ENCODE assay signal across 7 cellular contexts in the genomic region with DNA sequence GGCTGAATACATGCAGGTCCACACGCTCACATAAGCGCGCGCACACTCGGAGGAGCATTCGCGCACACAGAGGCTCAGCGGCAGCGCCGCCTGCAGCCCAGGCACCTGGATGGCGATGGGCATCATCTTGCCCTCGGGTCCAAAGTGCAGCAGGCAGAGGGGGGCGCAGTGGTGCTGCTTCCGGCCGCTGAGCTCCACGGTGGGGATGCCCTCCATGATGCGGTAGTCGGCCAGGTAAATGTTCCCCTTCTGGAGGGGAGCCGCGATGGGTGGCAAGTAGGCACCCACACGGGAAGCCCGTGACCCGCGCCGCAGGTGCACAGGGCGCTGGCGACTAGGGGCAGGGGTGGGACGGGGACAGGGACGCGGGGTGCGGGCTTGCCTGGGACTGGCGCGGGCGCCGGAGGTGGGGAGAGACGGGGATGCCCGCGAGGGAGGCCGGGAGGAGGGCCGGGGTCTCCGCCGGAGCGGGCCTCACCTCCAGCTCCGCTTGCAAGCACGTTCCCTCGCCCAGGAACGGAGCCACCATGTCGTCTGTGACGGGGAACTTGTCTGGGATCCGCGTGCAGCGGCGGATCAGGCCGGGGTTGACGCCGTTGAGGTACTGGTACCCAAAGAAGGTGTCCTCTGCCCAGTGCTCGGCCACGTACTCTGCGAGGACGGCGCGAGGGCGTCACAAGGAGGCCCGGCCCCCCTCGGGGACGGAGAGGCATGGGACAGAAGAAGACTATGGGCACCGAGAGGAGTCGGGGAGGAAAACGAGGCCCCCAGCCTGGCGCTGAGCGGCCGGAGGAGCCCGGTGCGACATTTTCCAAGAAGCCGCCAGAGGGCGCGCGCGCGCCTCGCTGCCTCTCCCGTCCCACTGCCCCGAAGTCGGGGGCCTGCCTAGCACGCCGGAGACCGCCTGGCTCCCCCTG. TPM values are rescaled to one million over a fixed set of nuclear protein-coding genes. Genes with fewer than 3 reads are reported as not detected.
DNase-seq lines count a peak whose midpoint lies in the region; ATAC-seq, FAIRE-seq and TF ChIP-seq lines count a peak whose summit lies in the region.

No MANE protein-coding gene starts in this region.

- peak; percentile 91 for ATAC-seq in natural killer cell treated with Interleukin-12 subunit alpha and Interleukin-12 subunit beta and Interleukin-15 and Interleukin-18, amount 100 ng/mL, for 72 hours

- peak; percentile 90 for TF ChIP-seq CTCF in GM13976 (IDR thresholded peaks at IDR 0.05; ENCODE audit: borderline replicate concordance, control extremely low read depth, extremely low read depth, insufficient read depth, missing control alignments)
- TF ChIP-seq CTCF in Peyer's patch (IDR thresholded peaks at IDR 0.05), result peak; percentile 73 to 95 (median 81)
- peak; percentile 68 for TF ChIP-seq CTCF in fibroblast of pulmonary artery (IDR thresholded peaks at IDR 0.05; ENCODE audit: low read length, missing control alignments)

- no peaks in the 10 kb centered on the region for H3K9me3 Mint-ChIP-seq in natural killer cell treated with Interleukin-12 subunit alpha and Interleukin-12 subunit beta and Interleukin-15 and Interleukin-18, amount 100 ng/mL, for 72 hours

- H3K4me3 ChIP-seq in Peyer's patch (peak overlapping the region; percentile 39 to 72 (median 48)), fibroblast of pulmonary artery (replicated peaks; ENCODE audit: low read depth, low read length) (peak overlapping the region; percentile 39)

- H3K27me3 Mint-ChIP-seq in natural killer cell treated with Interleukin-12 subunit alpha and Interleukin-12 subunit beta and Interleukin-15 and Interleukin-18, amount 100 ng/mL, for 72 hours, result peaks cover 8 to 10% of the 10 kb centered on the region in 2 donors

- peak; percentile 89 for FAIRE-seq in HTR-8/SVneo (lab: Jason Lieb, UNC)

- H3K36me3 ChIP-seq in Peyer's patch, result no peaks in the 10 kb centered on the region

- H3K4me3 Mint-ChIP-seq in natural killer cell treated with Interleukin-12 subunit alpha and Interleukin-12 subunit beta and Interleukin-15 and Interleukin-18, amount 100 ng/mL, for 72 hours, result peak overlapping the region; percentile 85

- peaks cover 0 to 6% of the 10 kb centered on the region in 2 donors for H3K27me3 ChIP-seq in Peyer's patch

- in situ Hi-C loops in GM13976 (cut with MboI; ENCODE audit: low sequenced_read_pairs, unreplicated experiment), result no loop called here

- H3K4me1 Mint-ChIP-seq in natural killer cell treated with Interleukin-12 subunit alpha and Interleukin-12 subunit beta and Interleukin-15 and Interleukin-18, amount 100 ng/mL, for 72 hours (ENCODE audit: low read depth in 2 of 2), result peaks cover 11 to 15% of the 10 kb centered on the region in 2 donors

- H3K27ac ChIP-seq in Peyer's patch, result peak overlapping the region; percentile 17 to 85 (median 52)

- TF ChIP-seq POLR2A in Peyer's patch (IDR thresholded peaks at IDR 0.05), result no peak

- peak; percentile 95 for DNase-seq in GM13976 (ENCODE audit: low spot score)
- peak; percentile 91 for DNase-seq in HTR-8/SVneo (ENCODE audit: insufficient read length, low spot score)
- peak; percentile 81 to 89 (median 85) for DNase-seq in Peyer's patch
- DNase-seq in activated T-helper 1 cell treated with Interleukin-2 at 50 U/mL for 16 hours (ENCODE audit: low read depth), result peak; percentile 63
- peak; percentile 46 for DNase-seq in fibroblast of pulmonary artery (ENCODE audit: low read depth)
- DNase-seq in natural killer cell treated with Interleukin-12 subunit alpha and Interleukin-12 subunit beta and Interleukin-15 and Interleukin-18, amount 100 ng/mL, for 72 hours (ENCODE audit: low spot score), result peak; percentile 82
- peak; percentile 49 to 95 (median 76) for DNase-seq in stimulated activated naive CD4-positive, alpha-beta T cell (lab: John Stamatoyannopoulos, UW)

- H3K27ac Mint-ChIP-seq in natural killer cell treated with Interleukin-12 subunit alpha and Interleukin-12 subunit beta and Interleukin-15 and Interleukin-18, amount 100 ng/mL, for 72 hours, result no peak overlapping the region

- H3K9me3 ChIP-seq in Peyer's patch, result no peaks in the 10 kb centered on the region

- H3K4me1 ChIP-seq in Peyer's patch, result peaks cover 0 to 18% (median 6%) of the 10 kb centered on the region in 4 donors

- no peaks in the 10 kb centered on the region for H3K36me3 Mint-ChIP-seq in natural killer cell treated with Interleukin-12 subunit alpha and Interleukin-12 subunit beta and Interleukin-15 and Interleukin-18, amount 100 ng/mL, for 72 hours

RNA-seq across cellular contexts. Expression of a gene that starts 8.0 kb away (rescaled TPM):
- under 1 TPM in 1 of 4 donors, not detected in 3; 0.83 TPM for total RNA-seq in Peyer's patch
- under 1 TPM in 1 of 2 donors, not detected in 1; 0.62 TPM for total RNA-seq in natural killer cell treated with Interleukin-12 subunit alpha and Interleukin-12 subunit beta and Interleukin-15 and Interleukin-18, amount 100 ng/mL, for 72 hours

RNA-seq across cellular contexts. Expression of a gene that starts 38.8 kb away (rescaled TPM):
- total RNA-seq in Peyer's patch, result not detected
- total RNA-seq in natural killer cell treated with Interleukin-12 subunit alpha and Interleukin-12 subunit beta and Interleukin-15 and Interleukin-18, amount 100 ng/mL, for 72 hours, result not detected

RNA-seq across cellular contexts. Expression of a gene that starts 40.7 kb away (rescaled TPM):
- 1 to 10 TPM in 3 of 4 donors, under 1 TPM in 1; 0.70 to 4.1 (median 2.1) TPM for total RNA-seq in Peyer's patch
- not detected for total RNA-seq in natural killer cell treated with Interleukin-12 subunit alpha and Interleukin-12 subunit beta and Interleukin-15 and Interleukin-18, amount 100 ng/mL, for 72 hours

RNA-seq across cellular contexts. Expression of a gene that starts 44.4 kb away (rescaled TPM):
- not detected for total RNA-seq in Peyer's patch
- not detected for total RNA-seq in natural killer cell treated with Interleukin-12 subunit alpha and Interleukin-12 subunit beta and Interleukin-15 and Interleukin-18, amount 100 ng/mL, for 72 hours

Comparison
In these comparisons a context has a peak if more than half of its experiments do, and no peak if none do; other contexts are left out.
1. Peak in every context shown above with its lines: DNase-seq, ATAC-seq, H3K4me3 ChIP-seq and H3K27ac ChIP-seq.